Comparison of ENCODE assay signal across 8 cellular contexts in the genomic region with DNA sequence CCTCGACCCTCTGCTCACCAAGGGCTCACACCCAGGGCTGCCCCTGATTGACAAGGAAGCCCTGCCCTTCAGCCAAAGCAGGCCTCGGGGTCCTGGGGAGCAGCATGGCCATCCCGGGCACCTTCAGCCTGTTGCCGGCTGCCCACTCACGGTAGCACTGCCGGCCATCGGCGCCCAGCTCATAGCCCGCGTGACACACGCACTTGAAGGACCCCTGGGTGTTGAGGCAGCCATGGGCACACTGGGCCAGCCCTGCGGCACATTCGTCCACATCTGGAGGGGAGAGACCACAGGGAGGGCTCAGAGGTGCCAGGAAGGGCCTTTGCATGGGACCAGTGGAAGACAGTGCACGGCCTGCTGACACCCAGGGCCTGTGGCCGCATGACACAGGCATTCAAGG. TPM values are rescaled to one million over a fixed set of nuclear protein-coding genes. Genes with fewer than 3 reads are reported as not detected.
"Had no signal": no experiment of that assay in that cellular context is flagged by ENCODE, and none has a peak within 500 bp of the region (broad histone marks: within the 10 kb centered on the region; RNA-seq: fewer than 3 reads in every experiment).

No MANE protein-coding gene starts in this region.

- FAIRE-seq: G401.6, GM12878, GM12891, GM12892, GM18507, GM19239 had no signal

- ATAC-seq: GM12878 had no signal

- DNase-seq: GDM1, GF-D8 had no signal

- H3K4me3 ChIP-seq: GM12878 had no signal

RNA-seq across cellular contexts. Expression of a gene that starts 57.4 kb away (rescaled TPM):
- total RNA-seq: GM12878 had no signal
- polyA plus RNA-seq: GM12878 had no signal
